24 cellular contexts compared by ENCODE assay signal in the genomic region with DNA sequence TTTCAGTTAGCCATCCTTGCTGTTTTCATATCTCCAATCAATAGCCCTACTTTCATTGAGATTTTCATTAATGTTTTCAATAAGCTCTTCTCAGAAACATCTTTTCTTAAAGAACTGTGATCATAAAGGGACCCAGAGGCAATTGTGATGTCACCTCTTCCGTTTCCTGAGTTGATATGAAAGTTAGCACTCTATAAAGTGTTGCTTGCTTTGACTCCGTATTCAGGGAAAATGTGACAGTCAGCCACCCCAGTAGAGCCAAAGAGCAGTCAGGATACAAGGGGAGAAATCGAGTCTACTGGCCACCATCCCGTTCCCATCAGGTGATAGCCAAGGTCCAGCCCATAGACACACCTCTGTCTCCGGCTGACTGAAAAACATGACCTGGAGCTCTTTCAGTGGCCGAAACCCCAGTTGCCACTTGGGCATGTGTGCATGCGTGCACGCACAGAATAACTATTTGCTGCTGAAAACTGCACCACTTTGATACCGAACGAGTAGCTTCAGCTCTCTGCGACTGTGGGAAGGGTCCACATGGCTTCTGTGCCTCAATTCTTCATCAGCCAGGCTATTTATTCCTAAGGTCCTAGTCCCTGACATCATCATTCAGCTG.
A peak's percentile ranks its signal among the peaks of the same experiment; 100 is the strongest.
DNase-seq lines count a peak whose midpoint lies in the region; ATAC-seq, FAIRE-seq and TF ChIP-seq lines count a peak whose summit lies in the region.
"Had no signal": no experiment of that assay in that cellular context is flagged by ENCODE, and none has a peak within 500 bp of the region (broad histone marks: within the 10 kb centered on the region; RNA-seq: fewer than 3 reads in every experiment).

No MANE protein-coding gene starts in this region.

- TF ChIP-seq RAD21 in GM12878 (IDR thresholded peaks at IDR 0.05; ENCODE audit: insufficient read depth, low read depth, low read length), result no peak

- H3K27me3 Mint-ChIP-seq in activated T-cell treated with anti-CD3 and anti-CD28 coated beads, Interleukin-2, amount 50 U/mL, for 4 hours (ENCODE audit: low read depth), result no peaks in the 10 kb centered on the region
- no peaks in the 10 kb centered on the region for H3K27me3 Mint-ChIP-seq in T-helper 17 cell
- no peaks in the 10 kb centered on the region for H3K27me3 Mint-ChIP-seq in stimulated activated memory B cell treated with anti-CD40 and anti-IgM and Interleukin-4, amounts not matched to agents 10 μg/mL and 1 μg/mL and 100 μg/mL, for 72 hours

- peaks cover 61% of the 10 kb centered on the region for H3K4me1 Mint-ChIP-seq in activated T-cell treated with anti-CD3 and anti-CD28 coated beads, Interleukin-2, amount 50 U/mL, for 4 hours (ENCODE audit: low read depth)
- peaks cover 44% of the 10 kb centered on the region for H3K4me1 Mint-ChIP-seq in T-helper 17 cell
- peaks cover 39% of the 10 kb centered on the region for H3K4me1 Mint-ChIP-seq in stimulated activated memory B cell treated with anti-CD40 and anti-IgM and Interleukin-4, amounts not matched to agents 10 μg/mL and 1 μg/mL and 100 μg/mL, for 72 hours
- H3K4me1 Mint-ChIP-seq: CD14-positive monocyte had no signal

- H3K27ac Mint-ChIP-seq in T-helper 17 cell, result peak overlapping the region; percentile 96
- peak overlapping the region; percentile 43 for H3K27ac Mint-ChIP-seq in stimulated activated memory B cell treated with anti-CD40 and anti-IgM and Interleukin-4, amounts not matched to agents 10 μg/mL and 1 μg/mL and 100 μg/mL, for 72 hours

- H4K20me1 ChIP-seq in GM12878 (ENCODE audit: control insufficient read depth, insufficient read depth), result no peaks in the 10 kb centered on the region

- peaks cover 64% of the 10 kb centered on the region for H3K36me3 Mint-ChIP-seq in activated T-cell treated with anti-CD3 and anti-CD28 coated beads, Interleukin-2, amount 50 U/mL, for 4 hours (ENCODE audit: insufficient read depth)
- H3K36me3 Mint-ChIP-seq in T-helper 17 cell (ENCODE audit: low read depth), result peaks cover 19% of the 10 kb centered on the region
- H3K36me3 Mint-ChIP-seq in stimulated activated memory B cell treated with anti-CD40 and anti-IgM and Interleukin-4, amounts not matched to agents 10 μg/mL and 1 μg/mL and 100 μg/mL, for 72 hours, result peaks cover 71% of the 10 kb centered on the region

- CTCF ChIA-PET in GM12878 (lab: Yijun Ruan, JAX), result interaction anchor here (1.4 kb wide), 1 partner anchor 9 kb away, joined by 4 read pairs; no protein-coding TSS in a partner anchor

- no peak for DNase-seq in activated T-cell treated with anti-CD3 and anti-CD28 coated beads, Interleukin-2, amount 50 U/mL, for 4 hours
- no peak for DNase-seq in activated T-cell treated with anti-CD3 and anti-CD28 coated beads for 4 hours
- no peak for DNase-seq in T-helper 17 cell
- no peak for DNase-seq in GM12878 (ENCODE audit: low read depth, low spot score)
- no peak for DNase-seq in NCI-H2227 (lab: John Stamatoyannopoulos, UW; ENCODE audit: unreplicated experiment)
- no peak for DNase-seq in mucosa of gallbladder (ENCODE audit: low spot score)
- DNase-seq in NK-92 (lab: John Stamatoyannopoulos, UW; ENCODE audit: unreplicated experiment), result no peak
- DNase-seq: ACHN; central memory CD4-positive, alpha-beta T cell; erythroblast; foreskin keratinocyte; hippocampal formation; islet precursor cell; lower lobe of right lung; NCI-H1417; NCI-H526 treated with DMSO at 0.1 percent for 48 hours; pancreas; right lobe of liver had no signal

- H3K27me3 ChIP-seq in GM12878 (replicated peaks in 1 of 2; ENCODE audit: control insufficient read depth in 2 of 2, insufficient read depth in 2 of 2, low read length in 1 of 2), result no peaks in the 10 kb centered on the region
- H3K27me3 ChIP-seq: ascending aorta, foreskin keratinocyte, pancreas, right lobe of liver had no signal

- H3K36me3 ChIP-seq in GM12878 (ENCODE audit: control insufficient read depth in 2 of 2, insufficient read depth in 2 of 2, low read length in 1 of 2), result peaks cover 41 to 64% of the 10 kb centered on the region in 2 experiments
- H3K36me3 ChIP-seq: pancreas, right lobe of liver had no signal

- H3K4me3 Mint-ChIP-seq in activated T-cell treated with anti-CD3 and anti-CD28 coated beads, Interleukin-2, amount 50 U/mL, for 4 hours, result no peak overlapping the region
- H3K4me3 Mint-ChIP-seq in T-helper 17 cell, result peak overlapping the region; percentile 70
- H3K4me3 Mint-ChIP-seq in stimulated activated memory B cell treated with anti-CD40 and anti-IgM and Interleukin-4, amounts not matched to agents 10 μg/mL and 1 μg/mL and 100 μg/mL, for 72 hours, result no peak overlapping the region
- H3K4me3 Mint-ChIP-seq: CD14-positive monocyte had no signal

- peak; percentile 43; the same call in 1 of the 2 replicates for TF ChIP-seq POLR2A in GM12878 (IDR thresholded peaks at IDR 0.05; ENCODE audit: low read depth, low read length)

- no peak overlapping the region for H3K27ac ChIP-seq in GM12878 (ENCODE audit: control insufficient read depth, insufficient read depth)
- H3K27ac ChIP-seq: ascending aorta, foreskin keratinocyte, HL-60, lower lobe of right lung, pancreas, right lobe of liver had no signal

- H3K79me2 ChIP-seq in GM12878 (ENCODE audit: control insufficient read depth, insufficient read depth, low read length), result no peaks in the 10 kb centered on the region

- WGBS in GM12878 (ENCODE audit: insufficient coverage, insufficient replicate concordance, low lambda C conversion rate, missing lambda C conversion rate), result 90% methylated on average over 11 of the region's 11 CpGs

- no peak for TF ChIP-seq EP300 in GM12878 (IDR thresholded peaks at IDR 0.05; ENCODE audit: borderline replicate concordance in 1 of 2, control insufficient read depth in 1 of 2, low read depth in 2 of 2, low read length in 2 of 2)

- POLR2A ChIA-PET in GM12878 (lab: Charles Lee), result no interaction called here

- no peak overlapping the region for H3K4me3 ChIP-seq in GM12878
- H3K4me3 ChIP-seq: ascending aorta, lower lobe of right lung, pancreas, right lobe of liver had no signal

- TF ChIP-seq CTCF in GM12878 (IDR thresholded peaks at IDR 0.05 in 2 of 3, conservative IDR thresholded peaks at IDR 0.05 in 1 of 3; ENCODE audit: control insufficient read depth in 2 of 3, extremely low read depth in 1 of 3, insufficient read depth in 1 of 3, low read depth in 3 of 3, low read length in 3 of 3), result no peak

- in situ Hi-C loops in GM12878 (cut with MboI), result no loop called here

- peak; percentile 30 to 54 for ATAC-seq in activated T-cell treated with anti-CD3 and anti-CD28 coated beads, Interleukin-2, amount 50 U/mL, for 4 hours
- peak; percentile 43 for ATAC-seq in T-helper 17 cell
- ATAC-seq in GM12878, result no peak
- no peak for ATAC-seq in stimulated activated memory B cell treated with anti-CD40 and anti-IgM and Interleukin-4, amounts not matched to agents 10 μg/mL and 1 μg/mL and 100 μg/mL, for 72 hours
- ATAC-seq: foreskin keratinocyte, lower lobe of right lung, pancreas, right lobe of liver had no signal

- H3K4me1 ChIP-seq in GM12878 (ENCODE audit: control insufficient read depth, insufficient read depth, low read length), result peaks cover 26% of the 10 kb centered on the region
- H3K4me1 ChIP-seq: ascending aorta, foreskin keratinocyte, lower lobe of right lung, pancreas, right lobe of liver had no signal

- H3K9me3 ChIP-seq in T-helper 17 cell (ENCODE audit: control insufficient read depth, low read length, poor library complexity, severe bottlenecking) (no peaks in the 10 kb centered on the region), GM12878 (replicated peaks; ENCODE audit: control insufficient read depth, insufficient read depth, low read length) (no peaks in the 10 kb centered on the region)
- H3K9me3 ChIP-seq: ascending aorta, lower lobe of right lung, pancreas, right lobe of liver had no signal

- H3K4me2 ChIP-seq in GM12878 (ENCODE audit: control insufficient read depth, insufficient read depth), result peak overlapping the region; percentile 21

- H3K9ac ChIP-seq in GM12878 (ENCODE audit: control insufficient read depth, insufficient read depth, low read length), result no peak overlapping the region

- no TSS peak for BruUV-seq in GM12878 (replicated peaks; lab: Mats Ljungman, UMichigan)

- RAD21 ChIA-PET in GM12878 (lab: Charles Lee; ENCODE audit: unreplicated experiment), result no interaction called here

- H2AFZ ChIP-seq in GM12878 (ENCODE audit: control insufficient read depth, low read depth, low read length), result no peak overlapping the region

- H3K9me3 Mint-ChIP-seq in activated T-cell treated with anti-CD3 and anti-CD28 coated beads, Interleukin-2, amount 50 U/mL, for 4 hours, result no peaks in the 10 kb centered on the region
- H3K9me3 Mint-ChIP-seq in stimulated activated memory B cell treated with anti-CD40 and anti-IgM and Interleukin-4, amounts not matched to agents 10 μg/mL and 1 μg/mL and 100 μg/mL, for 72 hours, result no peaks in the 10 kb centered on the region
- H3K9me3 Mint-ChIP-seq: CD14-positive monocyte had no signal

- SMC1A ChIA-PET in GM12878 (lab: Charles Lee; ENCODE audit: uncharacterized antibody, unreplicated experiment), result interaction anchor here (0.7 kb wide), 1 partner anchor 9 kb away, joined by 3 read pairs; no protein-coding TSS in a partner anchor

- intact Hi-C loops in GM12878 (cut with micrococcal nuclease; ENCODE audit: unreplicated experiment), result no loop called here

- no peak for FAIRE-seq in GM12878 (lab: Jason Lieb, UNC)
- FAIRE-seq: GM12892, H1, pancreas had no signal

TF ChIP-seq in GM12878, 131 proteins besides CTCF, POLR2A, EP300 and RAD21:
- no peak for TF ChIP-seq ZNF217 (IDR thresholded peaks at IDR 0.05)
- 0 out of 2 replicates have a peak, but pooled peaks have one; percentile 9 for TF ChIP-seq POLR2AphosphoS2 (IDR thresholded peaks at IDR 0.05; ENCODE audit: low read depth, low read length)

Comparison
In these comparisons a context has a peak if more than half of its experiments do, and no peak if none do; other contexts are left out.
1. ATAC-seq: peak in activated T-cell treated with anti-CD3 and anti-CD28 coated beads, Interleukin-2, amount 50 U/mL, for 4 hours (2 of 2) and T-helper 17 cell (single experiment); none in GM12878 (single experiment) and stimulated activated memory B cell treated with anti-CD40 and anti-IgM and Interleukin-4, amounts not matched to agents 10 μg/mL and 1 μg/mL and 100 μg/mL, for 72 hours (single experiment).